1 cellular context compared by ENCODE assay signal in the genomic region with DNA sequence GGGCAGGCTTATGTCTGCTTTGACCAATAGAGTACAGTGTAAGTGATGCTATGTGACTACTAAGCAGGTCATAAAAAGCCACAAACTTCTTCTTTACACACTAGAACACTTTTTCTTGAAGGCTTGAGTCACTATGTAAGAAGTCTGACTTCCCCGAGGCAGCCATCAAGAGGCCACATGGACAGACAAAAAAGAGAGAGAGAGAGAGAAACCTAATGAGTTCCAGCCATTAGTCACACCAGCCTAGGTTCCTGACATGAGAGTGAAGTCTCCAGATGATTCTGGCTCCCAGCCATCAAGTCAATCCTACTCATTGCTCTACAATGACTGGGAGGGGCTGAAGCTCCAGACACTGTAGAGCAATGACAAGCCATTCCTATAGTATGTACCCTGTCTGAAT.
TF ChIP-seq lines count a peak whose summit lies in the region.

No MANE protein-coding gene starts in this region.

TF ChIP-seq in HEK293, 187 proteins besides CTCF, POLR2A, EP300 and RAD21 (continued from another document):
- TF ChIP-seq, protein P1, sequence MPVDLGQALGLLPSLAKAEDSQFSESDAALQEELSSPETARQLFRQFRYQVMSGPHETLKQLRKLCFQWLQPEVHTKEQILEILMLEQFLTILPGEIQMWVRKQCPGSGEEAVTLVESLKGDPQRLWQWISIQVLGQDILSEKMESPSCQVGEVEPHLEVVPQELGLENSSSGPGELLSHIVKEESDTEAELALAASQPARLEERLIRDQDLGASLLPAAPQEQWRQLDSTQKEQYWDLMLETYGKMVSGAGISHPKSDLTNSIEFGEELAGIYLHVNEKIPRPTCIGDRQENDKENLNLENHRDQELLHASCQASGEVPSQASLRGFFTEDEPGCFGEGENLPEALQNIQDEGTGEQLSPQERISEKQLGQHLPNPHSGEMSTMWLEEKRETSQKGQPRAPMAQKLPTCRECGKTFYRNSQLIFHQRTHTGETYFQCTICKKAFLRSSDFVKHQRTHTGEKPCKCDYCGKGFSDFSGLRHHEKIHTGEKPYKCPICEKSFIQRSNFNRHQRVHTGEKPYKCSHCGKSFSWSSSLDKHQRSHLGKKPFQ (tag by site-specific recombination; IDR thresholded peaks at IDR 0.05): 0 out of 2 replicates have a peak, but pooled peaks have one; percentile 28
- TF ChIP-seq MEIS1 (CRISPR knock-in tag; IDR thresholded peaks at IDR 0.05; ENCODE audit: borderline replicate concordance) (no peak), ZNF660 (tag by site-specific recombination; IDR thresholded peaks at IDR 0.05) (0 out of 2 replicates have a peak, but pooled peaks have one; percentile 20), ZNF350 (tag by site-specific recombination; IDR thresholded peaks at IDR 0.05) (peak; percentile 78; the same call in 1 of the 2 replicates), ZEB2 (tag by site-specific recombination; IDR thresholded peaks at IDR 0.05) (no peak)
